ENCODE assay signal across 1 cellular context in the genomic region with DNA sequence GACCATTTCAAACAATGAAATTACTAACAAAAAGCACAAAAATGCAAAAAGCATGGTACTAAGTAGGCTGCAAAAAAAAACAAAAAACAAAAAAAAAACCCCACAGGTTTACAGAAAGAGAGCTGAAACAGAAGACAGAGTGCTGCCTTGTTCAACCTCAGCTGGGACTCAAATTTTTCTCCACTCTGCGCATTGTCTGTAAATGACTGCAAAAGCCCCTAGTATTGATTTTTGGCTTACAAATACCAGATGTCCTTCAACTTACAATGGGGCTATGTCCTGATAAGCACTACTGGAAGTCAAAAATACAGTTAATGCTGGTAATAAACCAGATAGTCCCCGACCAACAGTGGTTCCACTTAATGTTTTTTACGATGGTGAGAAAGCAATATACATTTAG.
A peak's percentile ranks its signal among the peaks of the same experiment; 100 is the strongest.
TF ChIP-seq lines count a peak whose summit lies in the region.

No MANE protein-coding gene starts in this region.

TF ChIP-seq in HepG2, 621 proteins besides CTCF, POLR2A, EP300 and RAD21 (continued from another document and continues in another):
- TF ChIP-seq RFX3 (CRISPR knock-in tag; IDR thresholded peaks at IDR 0.05) (no peak), PHF21A (CRISPR knock-in tag; IDR thresholded peaks at IDR 0.05) (0 out of 2 replicates have a peak, but pooled peaks have one; percentile 36), RXRB (CRISPR knock-in tag; IDR thresholded peaks at IDR 0.05; ENCODE audit: borderline replicate concordance) (peak; percentile 42; the same call in 1 of the 2 replicates), SOX5 (CRISPR knock-in tag; IDR thresholded peaks at IDR 0.05; ENCODE audit: borderline replicate concordance) (peak; percentile 87), ZMYM4 (CRISPR knock-in tag; IDR thresholded peaks at IDR 0.05) (peak; percentile 69; the same call in 1 of the 2 replicates), ZNF331 (CRISPR knock-in tag; IDR thresholded peaks at IDR 0.05) (0 out of 2 replicates have a peak, but pooled peaks have one; percentile 31), ARID5B (CRISPR knock-in tag; IDR thresholded peaks at IDR 0.05) (peak; percentile 73), KLF12 (CRISPR knock-in tag; IDR thresholded peaks at IDR 0.05; ENCODE audit: borderline replicate concordance) (no peak), CEBPZ (IDR thresholded peaks at IDR 0.05; ENCODE audit: low read length) (no peak), TEAD2 (CRISPR knock-in tag; IDR thresholded peaks at IDR 0.05) (no peak), MIXL1 (CRISPR knock-in tag; IDR thresholded peaks at IDR 0.05) (peak; percentile 30; the same call in 1 of the 2 replicates), ZMAT5 (CRISPR knock-in tag; IDR thresholded peaks at IDR 0.05; ENCODE audit: borderline replicate concordance, low read depth) (no peak), ATF1 (CRISPR knock-in tag; IDR thresholded peaks at IDR 0.05) (peak; percentile 48), SAP130 (CRISPR knock-in tag; IDR thresholded peaks at IDR 0.05; ENCODE audit: low read depth) (0 out of 2 replicates have a peak, but pooled peaks have one; percentile 16), RBM39 (IDR thresholded peaks at IDR 0.05; ENCODE audit: low read depth, low read length, poor library complexity, severe bottlenecking) (no peak), NFKBIZ (CRISPR knock-in tag; IDR thresholded peaks at IDR 0.05) (no peak), TARDBP (CRISPR knock-in tag; IDR thresholded peaks at IDR 0.05) (0 out of 2 replicates have a peak, but pooled peaks have one; percentile 36), SNRNP70 (IDR thresholded peaks at IDR 0.05; ENCODE audit: low read depth, low read length) (no peak), HHEX (CRISPR knock-in tag; IDR thresholded peaks at IDR 0.05) (no peak), NR2F6 (IDR thresholded peaks at IDR 0.05) (no peak), NR2F6 (CRISPR knock-in tag; IDR thresholded peaks at IDR 0.05) (0 out of 2 replicates have a peak, but pooled peaks have one; percentile 21), ARID3A (IDR thresholded peaks at IDR 0.05; ENCODE audit: low read depth, low read length) (peak; percentile 44; the same call in 1 of the 2 replicates), BRD4 (CRISPR knock-in tag; IDR thresholded peaks at IDR 0.05) (no peak), DNMT3B (CRISPR knock-in tag; conservative IDR thresholded peaks at IDR 0.05) (no peak), ONECUT2 (CRISPR knock-in tag; IDR thresholded peaks at IDR 0.05) (peak; percentile 94), FOXP1 (IDR thresholded peaks at IDR 0.05) (no peak), FOXP1 (CRISPR knock-in tag; IDR thresholded peaks at IDR 0.05) (peak; percentile 79; the same call in 1 of the 2 replicates), AHDC1 (CRISPR knock-in tag; IDR thresholded peaks at IDR 0.05; ENCODE audit: borderline replicate concordance) (peak; percentile 87), PAXIP1 (CRISPR knock-in tag; conservative IDR thresholded peaks at IDR 0.05) (peak; percentile 61; the same call in 1 of the 2 replicates), TAF15 (IDR thresholded peaks at IDR 0.05; ENCODE audit: low read depth, low read length, poor library complexity, severe bottlenecking) (no peak), POGZ (CRISPR knock-in tag; IDR thresholded peaks at IDR 0.05) (peak; percentile 73; the same call in 1 of the 2 replicates), YEATS2 (CRISPR knock-in tag; IDR thresholded peaks at IDR 0.05; ENCODE audit: borderline replicate concordance) (no peak), ZNF362 (CRISPR knock-in tag; IDR thresholded peaks at IDR 0.05; ENCODE audit: borderline replicate concordance) (peak; percentile 76; the same call in 1 of the 2 replicates)
- TF ChIP-seq, protein P1, sequence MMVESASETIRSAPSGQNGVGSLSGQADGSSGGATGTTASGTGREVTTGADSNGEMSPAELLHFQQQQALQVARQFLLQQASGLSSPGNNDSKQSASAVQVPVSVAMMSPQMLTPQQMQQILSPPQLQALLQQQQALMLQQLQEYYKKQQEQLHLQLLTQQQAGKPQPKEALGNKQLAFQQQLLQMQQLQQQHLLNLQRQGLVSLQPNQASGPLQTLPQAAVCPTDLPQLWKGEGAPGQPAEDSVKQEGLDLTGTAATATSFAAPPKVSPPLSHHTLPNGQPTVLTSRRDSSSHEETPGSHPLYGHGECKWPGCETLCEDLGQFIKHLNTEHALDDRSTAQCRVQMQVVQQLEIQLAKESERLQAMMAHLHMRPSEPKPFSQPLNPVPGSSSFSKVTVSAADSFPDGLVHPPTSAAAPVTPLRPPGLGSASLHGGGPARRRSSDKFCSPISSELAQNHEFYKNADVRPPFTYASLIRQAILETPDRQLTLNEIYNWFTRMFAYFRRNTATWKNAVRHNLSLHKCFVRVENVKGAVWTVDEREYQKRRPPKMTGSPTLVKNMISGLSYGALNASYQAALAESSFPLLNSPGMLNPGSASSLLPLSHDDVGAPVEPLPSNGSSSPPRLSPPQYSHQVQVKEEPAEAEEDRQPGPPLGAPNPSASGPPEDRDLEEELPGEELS (CRISPR knock-in tag; IDR thresholded peaks at IDR 0.05), result peak; percentile 64; the same call in 1 of the 2 replicates
